ENCODE assay signal across 8 cellular contexts in the genomic region with DNA sequence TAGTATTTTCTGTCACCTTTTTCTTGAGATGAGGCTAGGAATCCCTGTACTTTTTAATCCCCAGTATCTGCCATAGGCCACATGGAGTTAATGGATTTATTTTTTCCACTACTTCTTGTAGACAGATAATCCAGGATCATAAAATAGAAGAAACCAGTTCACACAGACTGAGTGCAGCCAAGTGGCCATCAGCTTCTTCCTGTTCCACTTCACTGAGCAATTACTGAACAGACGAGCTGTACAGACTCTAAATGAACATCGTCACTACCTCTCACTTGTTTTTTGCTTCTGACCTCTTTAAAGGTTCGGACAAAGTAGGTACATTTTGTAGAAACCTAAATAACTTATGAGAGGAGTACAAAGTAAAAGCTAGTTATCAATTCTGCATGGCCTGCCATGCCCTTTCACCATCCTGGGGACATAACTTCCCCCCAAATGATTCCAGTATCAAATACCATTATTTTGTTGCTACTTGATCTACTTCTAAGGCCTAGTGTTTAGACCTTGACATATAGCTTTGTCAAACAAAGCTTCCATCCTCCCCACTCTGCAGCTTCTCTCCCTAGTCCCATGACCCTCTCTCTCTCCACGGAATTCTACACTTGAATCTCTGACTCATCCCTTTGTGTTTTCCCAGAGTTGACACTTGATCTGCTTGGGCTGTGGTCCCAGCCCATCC. TPM values are rescaled to one million over a fixed set of nuclear protein-coding genes. Genes with fewer than 3 reads are reported as not detected.
DNase-seq lines count a peak whose midpoint lies in the region; ATAC-seq and TF ChIP-seq lines count a peak whose summit lies in the region.

No MANE protein-coding gene starts in this region.

- no peak overlapping the region for H2BK5ac ChIP-seq in mesendoderm (ENCODE audit: low read length)

- no peak overlapping the region for H2BK15ac ChIP-seq in mesendoderm (replicated peaks; ENCODE audit: low read depth)

- H3K27ac ChIP-seq in BLaER1 (peak overlapping the region; percentile 19; the same call in 1 of the 2 replicates), mesendoderm (ENCODE audit: low read depth, low read length) (no peak overlapping the region)

- no peak overlapping the region for H3K4ac ChIP-seq in mesendoderm (ENCODE audit: low read depth, low read length)

- no peaks in the 10 kb centered on the region for H3K9me3 Mint-ChIP-seq in WTC11

- H3K36me3 ChIP-seq in BLaER1 (no peaks in the 10 kb centered on the region), mesendoderm (ENCODE audit: control insufficient read depth, insufficient read depth, low read length) (no peaks in the 10 kb centered on the region)

- H3K4me1 ChIP-seq in BLaER1 (peaks cover 34% of the 10 kb centered on the region), mesendoderm (ENCODE audit: control insufficient read depth, low read depth, low read length) (no peaks in the 10 kb centered on the region)

- TF ChIP-seq CTCF in WTC11 (IDR thresholded peaks at IDR 0.05), result no peak

- H3K4me1 Mint-ChIP-seq in WTC11, result peaks cover 10% of the 10 kb centered on the region

- H3K23ac ChIP-seq in mesendoderm (ENCODE audit: low read length), result no peak overlapping the region

- no peaks in the 10 kb centered on the region for H3K36me3 Mint-ChIP-seq in WTC11

- ATAC-seq in HG02885 (IDR thresholded peaks at IDR 0.05; ENCODE audit: poor library complexity, unreplicated experiment) (peak; percentile 35), WTC11 (peak; percentile 76)

- no peaks in the 10 kb centered on the region for H4K20me1 ChIP-seq in BLaER1

- H4K5ac ChIP-seq in mesendoderm (ENCODE audit: low read length), result no peak overlapping the region

- no CpG with 5 or more reads among the region's 4 CpGs for WGBS in mesendoderm (ENCODE audit: extremely low coverage, insufficient coverage, low lambda C conversion rate)

- CTCF ChIA-PET in WTC11 (lab: Charles Lee), result interaction anchor here (0.9 to 2.0 kb wide), 2 partner anchors 31 to 146 kb away, joined by 3 to 14 read pairs; no protein-coding TSS in a partner anchor

- H3K9me3 ChIP-seq in BLaER1, result no peaks in the 10 kb centered on the region

- no peak overlapping the region for H3K56ac ChIP-seq in mesendoderm (ENCODE audit: low read length)

- H2AK5ac ChIP-seq in mesendoderm (ENCODE audit: low read length), result no peak overlapping the region

- peak overlapping the region; percentile 60 for H3K4me2 ChIP-seq in BLaER1
- H3K4me2 ChIP-seq in mesendoderm (ENCODE audit: low read length), result no peak overlapping the region

- H3K4me3 ChIP-seq in BLaER1, result no peak overlapping the region
- no peak overlapping the region for H3K4me3 ChIP-seq in mesendoderm (ENCODE audit: low read length)

- no peak overlapping the region for H2BK120ac ChIP-seq in mesendoderm (ENCODE audit: low read depth, low read length)

- no peak overlapping the region for H3K9ac ChIP-seq in BLaER1
- H3K9ac ChIP-seq in mesendoderm (ENCODE audit: low read length), result no peak overlapping the region

- POLR2A ChIA-PET in WTC11 (lab: Charles Lee), result interaction anchor here (0.7 to 1.1 kb wide), 2 partner anchors 23 to 37 kb away, joined by 3 read pairs; no protein-coding TSS in a partner anchor

- no peak for DNase-seq in WTC11 (ENCODE audit: low spot score)
- DNase-seq in mesendoderm, result peak; percentile 78
- DNase-seq in DMS 273 treated with DMSO at 0.1 percent for 48 hours (lab: John Stamatoyannopoulos, UW), result no peak
- no peak for DNase-seq in activated CD4-positive, alpha-beta T cell treated with anti-CD3 and anti-CD28 coated beads for 48 hours
- DNase-seq in inferior parietal cortex (ENCODE audit: extremely low spot score), result no peak
- DNase-seq in stimulated activated CD4-positive, alpha-beta T cell treated with anti-CD3 and anti-CD28 coated beads, Interleukin-4, amount 100 ng/mL, for 24 hours, result no peak

- no peak overlapping the region for H4K8ac ChIP-seq in mesendoderm (ENCODE audit: low read depth, low read length)

- H3K27ac Mint-ChIP-seq in WTC11, result 0 out of 2 replicates have a peak overlapping the region, but pooled peaks have one; percentile 0

- no peaks in the 10 kb centered on the region for H3K79me1 ChIP-seq in mesendoderm (ENCODE audit: low read length)

- H3K79me2 ChIP-seq in mesendoderm (ENCODE audit: control insufficient read depth, insufficient read depth, low read length), result no peaks in the 10 kb centered on the region

- no peaks in the 10 kb centered on the region for H3K27me3 Mint-ChIP-seq in WTC11 (ENCODE audit: low read depth)

- no peak overlapping the region for H3K4me3 Mint-ChIP-seq in WTC11

- H3K18ac ChIP-seq in mesendoderm (ENCODE audit: low read length), result no peak overlapping the region

- H3K27me3 ChIP-seq in BLaER1 (no peaks in the 10 kb centered on the region), mesendoderm (ENCODE audit: insufficient read depth, low read length, poor library complexity) (no peaks in the 10 kb centered on the region)

TF ChIP-seq in WTC11, 78 proteins besides CTCF, POLR2A, EP300 and RAD21 (continues in another document):
- TF ChIP-seq, protein P1, sequence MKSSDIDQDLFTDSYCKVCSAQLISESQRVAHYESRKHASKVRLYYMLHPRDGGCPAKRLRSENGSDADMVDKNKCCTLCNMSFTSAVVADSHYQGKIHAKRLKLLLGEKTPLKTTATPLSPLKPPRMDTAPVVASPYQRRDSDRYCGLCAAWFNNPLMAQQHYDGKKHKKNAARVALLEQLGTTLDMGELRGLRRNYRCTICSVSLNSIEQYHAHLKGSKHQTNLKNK (CRISPR knock-in tag; IDR thresholded peaks at IDR 0.05), result no peak
- TF ChIP-seq USF1 (CRISPR knock-in tag; IDR thresholded peaks at IDR 0.05), result no peak
- no peak for TF ChIP-seq TP53 (CRISPR knock-in tag; IDR thresholded peaks at IDR 0.05)
- TF ChIP-seq E2F5 (CRISPR knock-in tag; IDR thresholded peaks at IDR 0.05), result no peak
- no peak for TF ChIP-seq RELA (CRISPR knock-in tag; IDR thresholded peaks at IDR 0.05; ENCODE audit: borderline replicate concordance)
- TF ChIP-seq RORB (CRISPR knock-in tag; IDR thresholded peaks at IDR 0.05), result no peak
- TF ChIP-seq, protein P2, sequence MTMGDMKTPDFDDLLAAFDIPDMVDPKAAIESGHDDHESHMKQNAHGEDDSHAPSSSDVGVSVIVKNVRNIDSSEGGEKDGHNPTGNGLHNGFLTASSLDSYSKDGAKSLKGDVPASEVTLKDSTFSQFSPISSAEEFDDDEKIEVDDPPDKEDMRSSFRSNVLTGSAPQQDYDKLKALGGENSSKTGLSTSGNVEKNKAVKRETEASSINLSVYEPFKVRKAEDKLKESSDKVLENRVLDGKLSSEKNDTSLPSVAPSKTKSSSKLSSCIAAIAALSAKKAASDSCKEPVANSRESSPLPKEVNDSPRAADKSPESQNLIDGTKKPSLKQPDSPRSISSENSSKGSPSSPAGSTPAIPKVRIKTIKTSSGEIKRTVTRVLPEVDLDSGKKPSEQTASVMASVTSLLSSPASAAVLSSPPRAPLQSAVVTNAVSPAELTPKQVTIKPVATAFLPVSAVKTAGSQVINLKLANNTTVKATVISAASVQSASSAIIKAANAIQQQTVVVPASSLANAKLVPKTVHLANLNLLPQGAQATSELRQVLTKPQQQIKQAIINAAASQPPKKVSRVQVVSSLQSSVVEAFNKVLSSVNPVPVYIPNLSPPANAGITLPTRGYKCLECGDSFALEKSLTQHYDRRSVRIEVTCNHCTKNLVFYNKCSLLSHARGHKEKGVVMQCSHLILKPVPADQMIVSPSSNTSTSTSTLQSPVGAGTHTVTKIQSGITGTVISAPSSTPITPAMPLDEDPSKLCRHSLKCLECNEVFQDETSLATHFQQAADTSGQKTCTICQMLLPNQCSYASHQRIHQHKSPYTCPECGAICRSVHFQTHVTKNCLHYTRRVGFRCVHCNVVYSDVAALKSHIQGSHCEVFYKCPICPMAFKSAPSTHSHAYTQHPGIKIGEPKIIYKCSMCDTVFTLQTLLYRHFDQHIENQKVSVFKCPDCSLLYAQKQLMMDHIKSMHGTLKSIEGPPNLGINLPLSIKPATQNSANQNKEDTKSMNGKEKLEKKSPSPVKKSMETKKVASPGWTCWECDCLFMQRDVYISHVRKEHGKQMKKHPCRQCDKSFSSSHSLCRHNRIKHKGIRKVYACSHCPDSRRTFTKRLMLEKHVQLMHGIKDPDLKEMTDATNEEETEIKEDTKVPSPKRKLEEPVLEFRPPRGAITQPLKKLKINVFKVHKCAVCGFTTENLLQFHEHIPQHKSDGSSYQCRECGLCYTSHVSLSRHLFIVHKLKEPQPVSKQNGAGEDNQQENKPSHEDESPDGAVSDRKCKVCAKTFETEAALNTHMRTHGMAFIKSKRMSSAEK (CRISPR knock-in tag; IDR thresholded peaks at IDR 0.05; ENCODE audit: borderline replicate concordance), result no peak
- TF ChIP-seq, protein P3, sequence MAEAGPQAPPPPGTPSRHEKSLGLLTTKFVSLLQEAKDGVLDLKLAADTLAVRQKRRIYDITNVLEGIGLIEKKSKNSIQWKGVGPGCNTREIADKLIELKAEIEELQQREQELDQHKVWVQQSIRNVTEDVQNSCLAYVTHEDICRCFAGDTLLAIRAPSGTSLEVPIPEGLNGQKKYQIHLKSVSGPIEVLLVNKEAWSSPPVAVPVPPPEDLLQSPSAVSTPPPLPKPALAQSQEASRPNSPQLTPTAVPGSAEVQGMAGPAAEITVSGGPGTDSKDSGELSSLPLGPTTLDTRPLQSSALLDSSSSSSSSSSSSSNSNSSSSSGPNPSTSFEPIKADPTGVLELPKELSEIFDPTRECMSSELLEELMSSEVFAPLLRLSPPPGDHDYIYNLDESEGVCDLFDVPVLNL (CRISPR knock-in tag; IDR thresholded peaks at IDR 0.05; ENCODE audit: borderline replicate concordance, low read depth), result no peak

RNA-seq across cellular contexts. Expression of gene ARHGAP18, which starts 34.4 kb away (rescaled TPM):
- total RNA-seq in WTC11 (2021), result 3.7 to 4.6 TPM (median 4.4 TPM) in 3 replicates
- 5.2 TPM for polyA plus RNA-seq in mesendoderm (2013, experiment 1 of 2)
- 4.9 TPM for polyA plus RNA-seq in mesendoderm (2013, experiment 2 of 2)
